In the genomic region with DNA sequence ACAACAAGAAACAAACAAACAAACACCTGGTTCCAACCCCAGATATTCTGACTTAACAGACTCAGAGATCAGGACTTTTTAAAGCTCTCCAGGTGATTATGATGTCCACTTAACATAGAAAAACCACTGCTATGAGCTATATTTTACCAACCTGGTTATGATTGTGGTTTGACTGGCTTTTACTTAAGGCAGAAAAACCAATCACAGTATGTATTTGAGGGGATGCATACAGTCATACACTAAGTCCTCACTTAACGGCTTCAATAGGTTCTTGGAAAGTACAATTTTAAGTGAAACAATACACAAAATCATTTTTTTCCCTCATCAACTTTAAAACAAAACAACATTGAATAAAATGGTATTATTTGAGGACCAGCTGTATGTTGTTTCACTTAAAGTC, we compare ENCODE assay signal across 24 cellular contexts.
"Had no signal": no experiment of that assay in that cellular context is flagged by ENCODE, and none has a peak within 500 bp of the region (broad histone marks: within the 10 kb centered on the region; RNA-seq: fewer than 3 reads in every experiment).

No MANE protein-coding gene starts in this region.

- H3K27me3 ChIP-seq: SJSA1 had no signal

- H3K4me1 Mint-ChIP-seq: IgD-negative memory B cell had no signal

- H3K36me3 ChIP-seq: SJSA1 had no signal

- H3K9me3 ChIP-seq: SJSA1 had no signal

- H3K4me3 ChIP-seq: SJSA1, SK-N-MC had no signal

- H3K27ac Mint-ChIP-seq: IgD-negative memory B cell had no signal

- FAIRE-seq: HTR-8/SVneo, RCC 7860 had no signal

- H3K27ac ChIP-seq: HL-60, SJSA1, SK-N-MC had no signal

- H3K27me3 Mint-ChIP-seq: IgD-negative memory B cell had no signal

- H3K4me3 Mint-ChIP-seq: IgD-negative memory B cell had no signal

- DNase-seq: KBM-7, MV-4-11, NCI-H1048, NCI-H1105, NCI-H1417, NCI-H1436 treated with DMSO at 0.1 percent for 48 hours, NCI-H1694, NCI-H187 treated with DMSO at 0.1 percent for 48 hours, NCI-H2081, NCI-H2107, NCI-H2227 treated with DMSO at 0.1 percent for 48 hours, NCI-H510A, NCI-H524 treated with DMSO at 0.1 percent for 48 hours, NCI-H69, NCI-H774, Right ventricle myocardium superior, RPMI8226, SIG-M5 had no signal
